Comparison of ENCODE assay signal across 11 cellular contexts in the genomic region with DNA sequence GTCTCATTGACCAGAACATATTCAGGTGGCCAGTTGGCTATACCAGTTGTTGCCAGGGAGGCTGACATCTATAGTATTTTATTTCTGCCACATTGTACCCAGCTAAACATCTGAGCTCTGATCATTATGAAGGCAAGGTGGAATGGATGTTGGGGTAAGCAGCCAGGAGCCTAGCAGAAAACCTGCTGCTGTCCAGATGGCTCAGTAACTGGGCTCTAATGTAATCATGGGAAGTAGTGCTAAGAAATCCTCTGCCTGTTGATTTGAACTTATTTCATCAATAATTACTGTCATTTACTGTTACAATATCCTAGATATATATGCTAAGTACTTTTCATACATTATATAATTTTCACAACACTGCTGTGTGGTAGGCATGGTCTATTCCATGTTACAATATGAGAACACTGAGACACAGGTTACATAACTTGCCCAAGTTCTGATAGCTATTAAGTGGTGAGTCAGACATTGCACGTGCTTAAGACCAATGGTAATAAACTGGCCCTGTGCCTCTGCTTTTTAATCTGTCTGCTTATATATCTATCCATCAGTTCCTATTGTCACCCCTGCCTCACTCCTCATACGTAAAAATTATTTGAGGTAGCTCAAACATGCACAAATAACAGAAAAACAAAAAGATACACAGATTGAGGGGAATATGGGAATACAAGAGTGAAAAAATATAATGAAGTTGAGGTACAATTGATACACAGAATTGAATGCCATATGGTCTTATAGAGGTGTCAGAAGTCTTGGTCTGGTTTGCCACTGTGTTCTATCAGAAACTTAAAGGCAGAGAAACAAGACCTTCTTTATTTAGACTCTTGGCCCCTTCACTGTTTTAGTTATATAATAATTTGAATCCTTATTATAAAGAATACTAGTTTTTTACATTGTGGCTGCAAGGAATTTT. TPM values are rescaled to one million over a fixed set of nuclear protein-coding genes. Genes with fewer than 3 reads are reported as not detected.
DNase-seq lines count a peak whose midpoint lies in the region; ATAC-seq and TF ChIP-seq lines count a peak whose summit lies in the region.
"Had no signal": no experiment of that assay in that cellular context is flagged by ENCODE, and none has a peak within 500 bp of the region (broad histone marks: within the 10 kb centered on the region; RNA-seq: fewer than 3 reads in every experiment).

No MANE protein-coding gene starts in this region.

- H2BK20ac ChIP-seq in H9 (ENCODE audit: low read depth, low read length, poor library complexity, severe bottlenecking): no peak overlapping the region

- no peak overlapping the region for H2BK120ac ChIP-seq in H9 (ENCODE audit: low read depth, low read length, poor library complexity, severe bottlenecking)

- peak; percentile 74 for DNase-seq in MCF 10A (ENCODE audit: unreplicated experiment)
- no peak for DNase-seq in breast epithelium (ENCODE audit: low spot score in 2 of 2)
- DNase-seq in NCI-H524 (lab: John Stamatoyannopoulos, UW): peak; percentile 75 to 90
- peak; percentile 60 for DNase-seq in fibroblast of gingiva (ENCODE audit: low read depth)
- peak in 1 of 2 donors; percentile 29 for DNase-seq in upper lobe of left lung
- no peak for DNase-seq in neural progenitor cell (ENCODE audit: low spot score)
- DNase-seq in NCI-H1436 treated with DMSO at 0.1 percent for 48 hours (lab: John Stamatoyannopoulos, UW): no peak
- DNase-seq in H9: no peak
- DNase-seq: activated B cell treated with CpG ODN at 0.5 μM for 24 hours, hippocampal formation had no signal

- peaks cover 17% of the 10 kb centered on the region for H3K4me1 Mint-ChIP-seq in MCF 10A (ENCODE audit: insufficient read depth, unreplicated experiment)
- peaks cover 4% of the 10 kb centered on the region for H3K4me1 Mint-ChIP-seq in neural progenitor cell
- peaks cover 27 to 32% of the 10 kb centered on the region in 2 experiments for H3K4me1 Mint-ChIP-seq in H9

- no peak overlapping the region for H3K18ac ChIP-seq in H9 (ENCODE audit: insufficient read length, low read depth, low read length)

- H4K8ac ChIP-seq in H9 (replicated peaks; ENCODE audit: insufficient read length, low read depth, low read length): no peak overlapping the region

- H3K9ac ChIP-seq in neural progenitor cell: no peak overlapping the region
- no peak overlapping the region for H3K9ac ChIP-seq in H9 (ENCODE audit: extremely low read depth, insufficient read length, low read length)
- H3K9ac ChIP-seq: BLaER1 treated with 17β-estradiol and CSF1 and Interleukin-3, amounts not matched to agents 10 nM and 100 nM had no signal

- H3K27me3 Mint-ChIP-seq in MCF 10A (ENCODE audit: insufficient read depth, unreplicated experiment): no peaks in the 10 kb centered on the region
- H3K27me3 Mint-ChIP-seq in neural progenitor cell (ENCODE audit: insufficient read depth, low read depth): no peaks in the 10 kb centered on the region
- H3K27me3 Mint-ChIP-seq in H9 (ENCODE audit: low read depth): no peaks in the 10 kb centered on the region
- H3K27me3 Mint-ChIP-seq: activated B cell treated with CpG ODN at 0.5 μM for 24 hours had no signal

- H3K4me2 ChIP-seq in neural progenitor cell (no peak overlapping the region), H9 (ENCODE audit: insufficient read depth, insufficient read length, low read length) (no peak overlapping the region)

- no peak overlapping the region for H3K23ac ChIP-seq in H9 (ENCODE audit: insufficient read length, low read depth, low read length)

- H3K79me1 ChIP-seq in H9 (ENCODE audit: insufficient read depth, low read depth, low read length, poor library complexity, severe bottlenecking): peaks cover 2% of the 10 kb centered on the region

- H3K9me3 Mint-ChIP-seq in MCF 10A (ENCODE audit: unreplicated experiment) (no peaks in the 10 kb centered on the region), neural progenitor cell (no peaks in the 10 kb centered on the region), H9 (no peaks in the 10 kb centered on the region)
- H3K9me3 Mint-ChIP-seq: activated B cell treated with CpG ODN at 0.5 μM for 24 hours had no signal

- H3T11ph ChIP-seq in H9 (ENCODE audit: low read length): no peak overlapping the region

- 45 to 55% methylated on average over 2 of the region's 2 CpGs for WGBS in upper lobe of left lung, 2 donors
- no CpG with 5 or more reads among the region's 2 CpGs for WGBS in H9 (ENCODE audit: extremely low coverage, insufficient read length, low lambda C conversion rate)

- H2BK5ac ChIP-seq in H9 (ENCODE audit: insufficient read length, low read length): no peak overlapping the region

- TF ChIP-seq CTCF in MCF 10A (IDR thresholded peaks at IDR 0.05; ENCODE audit: unreplicated experiment) (no peak), breast epithelium (IDR thresholded peaks at IDR 0.05) (no peak), upper lobe of left lung (IDR thresholded peaks at IDR 0.05) (no peak), neural progenitor cell (IDR thresholded peaks at IDR 0.05) (no peak), H9 (conservative IDR thresholded peaks at IDR 0.05) (no peak)

- H4K5ac ChIP-seq in H9 (ENCODE audit: insufficient read length, low read depth, low read length): no peak overlapping the region

- H3K56ac ChIP-seq in H9 (ENCODE audit: insufficient read length, low read depth, low read length): no peak overlapping the region

- H3F3A ChIP-seq in neural progenitor cell (ENCODE audit: low read depth): peaks cover 17% of the 10 kb centered on the region

- no peaks in the 10 kb centered on the region for H3K36me3 ChIP-seq in breast epithelium
- peaks cover 0 to 18% (median 0%) of the 10 kb centered on the region in 4 donors for H3K36me3 ChIP-seq in upper lobe of left lung
- peaks cover 13% of the 10 kb centered on the region for H3K36me3 ChIP-seq in neural progenitor cell

- POLR2A ChIA-PET in MCF 10A (lab: Yijun Ruan, JAX): interaction anchor here (0.8 to 3.4 kb wide), 12 partner anchors 10 to 1471 kb away, joined by 3 to 35 read pairs (median 5); a partner anchor contains a TSS

- H3K9me3 ChIP-seq in breast epithelium (no peaks in the 10 kb centered on the region), upper lobe of left lung (no peaks in the 10 kb centered on the region), neural progenitor cell (ENCODE audit: low read depth) (no peaks in the 10 kb centered on the region), H9 (ENCODE audit: control insufficient read depth, low read depth, low read length) (no peaks in the 10 kb centered on the region)
- H3K9me3 ChIP-seq: BLaER1 treated with 17β-estradiol and CSF1 and Interleukin-3, amounts not matched to agents 10 nM and 100 nM had no signal

- H3K4me3 Mint-ChIP-seq in MCF 10A (ENCODE audit: unreplicated experiment) (no peak overlapping the region), neural progenitor cell (no peak overlapping the region), H9 (no peak overlapping the region)
- H3K4me3 Mint-ChIP-seq: activated B cell treated with CpG ODN at 0.5 μM for 24 hours had no signal

- H3K79me2 ChIP-seq in neural progenitor cell (ENCODE audit: low read depth): peaks cover 70% of the 10 kb centered on the region
- peaks cover 1% of the 10 kb centered on the region; the same call in 1 of the 2 replicates for H3K79me2 ChIP-seq in H9 (ENCODE audit: insufficient read depth, low read length)

- peaks cover 0 to 7% of the 10 kb centered on the region in 2 donors for H3K4me1 ChIP-seq in breast epithelium
- peaks cover 19 to 24% (median 23%) of the 10 kb centered on the region in 4 donors for H3K4me1 ChIP-seq in upper lobe of left lung
- peaks cover 12% of the 10 kb centered on the region for H3K4me1 ChIP-seq in neural progenitor cell
- H3K4me1 ChIP-seq in H9 (ENCODE audit: insufficient read depth, low read length): no peaks in the 10 kb centered on the region

- intact Hi-C loops in MCF 10A (cut with micrococcal nuclease) (loop anchor here (2.0 kb wide), 1 partner anchor 25 kb away; a partner anchor contains a TSS), breast epithelium (cut with DNase I; ENCODE audit: low total_unique reads) (no loop called here)

- no peak overlapping the region for H2AFZ ChIP-seq in neural progenitor cell (replicated peaks)
- no peak overlapping the region for H2AFZ ChIP-seq in H9 (ENCODE audit: low read length)

- H3K27ac Mint-ChIP-seq in MCF 10A (ENCODE audit: low read depth, unreplicated experiment) (no peak overlapping the region), neural progenitor cell (no peak overlapping the region), H9 (no peak overlapping the region; a peak in 1 of 7 replicates)
- H3K27ac Mint-ChIP-seq: activated B cell treated with CpG ODN at 0.5 μM for 24 hours had no signal

- peaks cover 18% of the 10 kb centered on the region for H3K36me3 Mint-ChIP-seq in MCF 10A (ENCODE audit: insufficient read depth, unreplicated experiment)
- peaks cover 12% of the 10 kb centered on the region for H3K36me3 Mint-ChIP-seq in neural progenitor cell
- H3K36me3 Mint-ChIP-seq in H9 (ENCODE audit: insufficient read depth in 1 of 3, low read depth in 3 of 3): peaks cover 2 to 13% (median 10%) of the 10 kb centered on the region in 3 experiments; a peak in 5 of 7 replicates

- H3K4me3 ChIP-seq in breast epithelium (no peak overlapping the region), upper lobe of left lung (no peak overlapping the region), neural progenitor cell (no peak overlapping the region)
- H3K4me3 ChIP-seq: BLaER1 treated with 17β-estradiol and CSF1 and Interleukin-3, amounts not matched to agents 10 nM and 100 nM had no signal

- TF ChIP-seq EP300 in upper lobe of left lung (IDR thresholded peaks at IDR 0.05): peak in 1 of 4 donors; percentile 67

- no TSS peak for BruUV-seq in MCF 10A (replicated peaks; lab: Mats Ljungman, UMichigan)

- H3K27me3 ChIP-seq in breast epithelium (no peaks in the 10 kb centered on the region), upper lobe of left lung (no peaks in the 10 kb centered on the region), neural progenitor cell (no peaks in the 10 kb centered on the region), H9 (ENCODE audit: insufficient read depth, low read length) (no peaks in the 10 kb centered on the region)
- H3K27me3 ChIP-seq: BLaER1 treated with 17β-estradiol and CSF1 and Interleukin-3, amounts not matched to agents 10 nM and 100 nM had no signal

- no peak overlapping the region for H3K4ac ChIP-seq in H9 (ENCODE audit: low read depth, low read length)

- CTCF ChIA-PET in MCF 10A (lab: Yijun Ruan, JAX): interaction anchor here (0.6 to 5.2 kb wide), 9 partner anchors 24 to 120 kb away, joined by 3 to 84 read pairs (median 4); no protein-coding TSS in a partner anchor

- no peaks in the 10 kb centered on the region for H4K20me1 ChIP-seq in neural progenitor cell (ENCODE audit: low read depth)
- no peaks in the 10 kb centered on the region for H4K20me1 ChIP-seq in H9 (ENCODE audit: control insufficient read depth, insufficient read depth, insufficient read length)

- no peak overlapping the region for H4K91ac ChIP-seq in H9 (ENCODE audit: insufficient read length, low read depth, low read length)

- no peak overlapping the region for H3K14ac ChIP-seq in H9 (ENCODE audit: insufficient read depth, low read length)

- ATAC-seq in upper lobe of left lung (ENCODE audit: low FRiP score in 2 of 2): peak; percentile 70 to 71

- TF ChIP-seq POLR2A in breast epithelium (IDR thresholded peaks at IDR 0.05) (no peak), upper lobe of left lung (IDR thresholded peaks at IDR 0.05) (no peak)

- H2BK15ac ChIP-seq in H9 (ENCODE audit: low read depth, low read length): no peak overlapping the region

- H2BK12ac ChIP-seq in H9 (ENCODE audit: insufficient read length, low read depth, low read length): no peak overlapping the region

- no peak overlapping the region for H3K27ac ChIP-seq in breast epithelium
- peak overlapping the region in 2 of 4 donors; percentile 9 to 30 for H3K27ac ChIP-seq in upper lobe of left lung
- H3K27ac ChIP-seq in neural progenitor cell: no peak overlapping the region
- H3K27ac ChIP-seq in H9 (ENCODE audit: insufficient read length, low read depth, low read length): no peak overlapping the region

- no peak overlapping the region for H2AK5ac ChIP-seq in H9 (ENCODE audit: insufficient read length, low read length)

- no peaks in the 10 kb centered on the region for H3K23me2 ChIP-seq in H9 (ENCODE audit: insufficient read length, low read depth, low read length, poor library complexity, severe bottlenecking)

RNA-seq across cellular contexts. Expression of a gene that starts 25.2 kb away (rescaled TPM):
- 40.9 and 51.8 TPM in 2 replicates for total RNA-seq in MCF 10A (2022)
- 10 to 100 TPM; 10.2 to 16.4 (median 15.4) TPM for total RNA-seq in breast epithelium
- 10 to 100 TPM in 2 of 6 donors, 1 to 10 TPM in 4; 2.6 to 18.0 (median 9.5) TPM for total RNA-seq in upper lobe of left lung
- 85.8 and 125 TPM in 2 replicates for total RNA-seq in neural progenitor cell (ENCODE audit: low replicate concordance)
- 49.7 and 50.0 TPM in 2 replicates for total RNA-seq in H9 (2021)

Comparison
In these comparisons a context has a peak if more than half of its experiments do, and no peak if none do; other contexts are left out.
1. DNase-seq: peak in MCF 10A (single experiment), NCI-H524 (2 of 2) and fibroblast of gingiva (single experiment); none in breast epithelium (0 of 2), neural progenitor cell (single experiment), NCI-H1436 treated with DMSO at 0.1 percent for 48 hours (single experiment) and H9 (single experiment).